In genomic region chr10:38390725-38391124, GRCh38 we compare ENCODE assay signal across 8 cellular contexts.
DNase-seq lines count a peak whose midpoint lies in the region; ATAC-seq, FAIRE-seq and TF ChIP-seq lines count a peak whose summit lies in the region.
"Not testable (repeated sequence)": the region's sequence is repeated elsewhere in the genome, so short reads cannot be mapped to it uniquely, and the experiment has no call there.

No MANE protein-coding gene starts in this region.

- not testable (repeated sequence) for H3K27me3 Mint-ChIP-seq in CD8-positive, alpha-beta memory T cell; activated CD8-positive, alpha-beta T cell treated with anti-CD3 and anti-CD28 coated beads for 36 hours; stimulated activated naive B cell treated with anti-CD40 and anti-IgM and Interleukin-4, amounts not matched to agents 10 μg/mL and 1 μg/mL and 100 μg/mL, for 72 hours

- H3K9me3 ChIP-seq in CD8-positive, alpha-beta memory T cell (ENCODE audit: low read length); H1 (ENCODE audit: insufficient read depth in 2 of 2, low read depth in 1 of 2, low read length in 1 of 2); HepG2 (ENCODE audit: low read length): not testable (repeated sequence)

- not testable (repeated sequence) for H3K4me1 ChIP-seq in CD8-positive, alpha-beta memory T cell (ENCODE audit: insufficient read depth, low read length); H1 (replicated peaks in 1 of 4; ENCODE audit: control insufficient read depth in 3 of 4, insufficient read depth in 4 of 4, low read length in 3 of 4); HepG2 (ENCODE audit: insufficient read depth, low read length)

- TF ChIP-seq RAD21 in H1 (IDR thresholded peaks at IDR 0.05 in 1 of 2, conservative IDR thresholded peaks at IDR 0.05 in 1 of 2; ENCODE audit: low read depth in 2 of 2, low read length in 2 of 2): 0 out of 4 replicates have a peak, but pooled peaks have one; percentile 8 to 11
- not testable (repeated sequence) for TF ChIP-seq RAD21 in HepG2 (CRISPR knock-in tag; IDR thresholded peaks at IDR 0.05)

- not testable (repeated sequence) for H3K9ac ChIP-seq in H1 (replicated peaks in 1 of 4; ENCODE audit: extremely low read depth in 1 of 4, low read depth in 3 of 4, low read length in 3 of 4); HepG2 (ENCODE audit: insufficient read depth, low read depth, low read length)

- ATAC-seq in GM18907 (IDR thresholded peaks at IDR 0.05; ENCODE audit: unreplicated experiment) (peak; percentile 59), HepG2 (peak; percentile 35; the same call in 1 of the 3 replicates)
- ATAC-seq in activated CD8-positive, alpha-beta T cell treated with anti-CD3 and anti-CD28 coated beads for 36 hours; stimulated activated naive B cell treated with anti-CD40 and anti-IgM and Interleukin-4, amounts not matched to agents 10 μg/mL and 1 μg/mL and 100 μg/mL, for 72 hours (replicated peaks): not testable (repeated sequence)

- not testable (repeated sequence) for H3K4me3 Mint-ChIP-seq in CD8-positive, alpha-beta memory T cell; activated CD8-positive, alpha-beta T cell treated with anti-CD3 and anti-CD28 coated beads for 36 hours
- peak overlapping the region in 1 of 2 donors; percentile 1 for H3K4me3 Mint-ChIP-seq in stimulated activated naive B cell treated with anti-CD40 and anti-IgM and Interleukin-4, amounts not matched to agents 10 μg/mL and 1 μg/mL and 100 μg/mL, for 72 hours

- not testable (repeated sequence) for H2AFZ ChIP-seq in H1 (ENCODE audit: low read length); HepG2 (ENCODE audit: low read length)

- not testable (repeated sequence) for H2BK15ac ChIP-seq in H1 (ENCODE audit: low read length)

- H3K56ac ChIP-seq in H1 (replicated peaks; ENCODE audit: insufficient read length, low read depth, low read length): not testable (repeated sequence)

- peak; percentile 47 for TF ChIP-seq CTCF in activated CD8-positive, alpha-beta T cell treated with anti-CD3 and anti-CD28 coated beads for 36 hours (IDR thresholded peaks at IDR 0.05)
- TF ChIP-seq CTCF in H1 (IDR thresholded peaks at IDR 0.05; ENCODE audit: control extremely low read depth in 1 of 3, insufficient read depth in 1 of 3, low read depth in 1 of 3, low read length in 3 of 3): not testable (repeated sequence)
- peak; percentile 23 for TF ChIP-seq CTCF in HepG2 (CRISPR knock-in tag; IDR thresholded peaks at IDR 0.05)

- H3K79me2 ChIP-seq in H1 (ENCODE audit: control insufficient read depth in 1 of 2, insufficient read depth in 2 of 2, low read length in 2 of 2); HepG2 (ENCODE audit: insufficient read depth, low read length): not testable (repeated sequence)

- H2BK20ac ChIP-seq in H1 (ENCODE audit: low read length): not testable (repeated sequence)

- not testable (repeated sequence) for H3K4me1 Mint-ChIP-seq in CD8-positive, alpha-beta memory T cell; activated CD8-positive, alpha-beta T cell treated with anti-CD3 and anti-CD28 coated beads for 36 hours (ENCODE audit: low read depth); stimulated activated naive B cell treated with anti-CD40 and anti-IgM and Interleukin-4, amounts not matched to agents 10 μg/mL and 1 μg/mL and 100 μg/mL, for 72 hours

- not testable (repeated sequence) for H3K36me3 Mint-ChIP-seq in CD8-positive, alpha-beta memory T cell; activated CD8-positive, alpha-beta T cell treated with anti-CD3 and anti-CD28 coated beads for 36 hours (ENCODE audit: low read depth); stimulated activated naive B cell treated with anti-CD40 and anti-IgM and Interleukin-4, amounts not matched to agents 10 μg/mL and 1 μg/mL and 100 μg/mL, for 72 hours

- peak overlapping the region in 2 of 8 donors; percentile 41 to 54 for H3K27ac Mint-ChIP-seq in CD8-positive, alpha-beta memory T cell
- not testable (repeated sequence) for H3K27ac Mint-ChIP-seq in activated CD8-positive, alpha-beta T cell treated with anti-CD3 and anti-CD28 coated beads for 36 hours
- peak overlapping the region; percentile 77 for H3K27ac Mint-ChIP-seq in stimulated activated naive B cell treated with anti-CD40 and anti-IgM and Interleukin-4, amounts not matched to agents 10 μg/mL and 1 μg/mL and 100 μg/mL, for 72 hours

- TF ChIP-seq EP300 in H1 (IDR thresholded peaks at IDR 0.05; ENCODE audit: borderline replicate concordance in 1 of 2, low read depth in 2 of 2, low read length in 2 of 2); HepG2 (IDR thresholded peaks at IDR 0.05; ENCODE audit: low read depth in 2 of 2, low read length in 2 of 2); HepG2 (CRISPR knock-in tag; IDR thresholded peaks at IDR 0.05; ENCODE audit: borderline replicate concordance): not testable (repeated sequence)

- H3K79me1 ChIP-seq in H1 (ENCODE audit: low read depth, low read length): not testable (repeated sequence)

- not testable (repeated sequence) for H2BK12ac ChIP-seq in H1 (ENCODE audit: low read depth, low read length)

- not testable (repeated sequence) for H2AK5ac ChIP-seq in H1 (ENCODE audit: low read depth, low read length)

- WGBS in H1 (ENCODE audit: extremely low coverage in 1 of 2, insufficient coverage in 1 of 2, insufficient read length in 1 of 2, insufficient replicate concordance in 2 of 2, low coverage in 1 of 2, low lambda C conversion rate in 2 of 2, missing lambda C conversion rate in 1 of 2), 2 experiments: 89% methylated on average over 2 of the region's 3 CpGs; no CpG with 5 or more reads in 1 of the 2 experiments
- 60% methylated on average over 3 of the region's 3 CpGs for WGBS in HepG2 (ENCODE audit: low lambda C conversion rate)

- not testable (repeated sequence) for H2BK5ac ChIP-seq in H1 (ENCODE audit: low read depth, low read length)

- not testable (repeated sequence) for H3K4ac ChIP-seq in H1 (replicated peaks; ENCODE audit: insufficient read length, low read depth, low read length)

- not testable (repeated sequence) for H3K23ac ChIP-seq in H1 (ENCODE audit: insufficient read length)

- in situ Hi-C loops in HepG2 (cut with HindIII; ENCODE audit: extremely low pct_ligation_motif_present, low pct_unique_long_range_greater_than_20kb): not testable (repeated sequence)

- H3K4me3 ChIP-seq in CD8-positive, alpha-beta memory T cell (ENCODE audit: low read length); H1 (ENCODE audit: extremely low read depth in 1 of 4, insufficient read depth in 2 of 4, low read depth in 3 of 4, low read length in 4 of 4); HepG2 (replicated peaks in 1 of 3; ENCODE audit: insufficient read depth in 1 of 3, low read depth in 2 of 3, low read length in 3 of 3): not testable (repeated sequence)

- TF ChIP-seq POLR2A in H1 (IDR thresholded peaks at IDR 0.05; ENCODE audit: control extremely low read depth in 1 of 2, low read depth in 2 of 2, low read length in 2 of 2); HepG2 (IDR thresholded peaks at IDR 0.05; ENCODE audit: insufficient read depth in 1 of 2, low read depth in 2 of 2, low read length in 2 of 2): not testable (repeated sequence)

- not testable (repeated sequence) for H3K9me3 Mint-ChIP-seq in CD8-positive, alpha-beta memory T cell; activated CD8-positive, alpha-beta T cell treated with anti-CD3 and anti-CD28 coated beads for 36 hours; stimulated activated naive B cell treated with anti-CD40 and anti-IgM and Interleukin-4, amounts not matched to agents 10 μg/mL and 1 μg/mL and 100 μg/mL, for 72 hours

- H3K14ac ChIP-seq in H1 (ENCODE audit: insufficient read length): not testable (repeated sequence)

- H2BK120ac ChIP-seq in H1 (replicated peaks; ENCODE audit: low read depth, low read length): not testable (repeated sequence)

- intact Hi-C loops in activated CD8-positive, alpha-beta T cell treated with anti-CD3 and anti-CD28 coated beads for 36 hours (cut with micrococcal nuclease); HepG2 (cut with micrococcal nuclease; ENCODE audit: unreplicated experiment): not testable (repeated sequence)

- not testable (repeated sequence) for H3K36me3 ChIP-seq in CD8-positive, alpha-beta memory T cell (ENCODE audit: insufficient read depth, low read length); H1 (ENCODE audit: control insufficient read depth in 2 of 4, insufficient read depth in 4 of 4, low read length in 3 of 4); HepG2 (replicated peaks in 1 of 2; ENCODE audit: control insufficient read depth in 1 of 2, insufficient read depth in 2 of 2, low read length in 2 of 2)

- DNase-seq in CD8-positive, alpha-beta memory T cell: peak in 3 of 5 donors; percentile 30 to 38 (median 36)
- peak; percentile 26 for DNase-seq in HT1080 (ENCODE audit: low read depth)
- peak; percentile 47 for DNase-seq in OCI-M1 (lab: John Stamatoyannopoulos, UW)
- peak; percentile 30 for DNase-seq in activated CD8-positive, alpha-beta T cell treated with anti-CD3 and anti-CD28 coated beads for 36 hours
- DNase-seq in H1 (ENCODE audit: low read depth in 1 of 2, low spot score in 2 of 2): not testable (repeated sequence)
- peak; percentile 26 for DNase-seq in HepG2 (ENCODE audit: low spot score)
- peak; percentile 11 for DNase-seq in stimulated activated naive B cell treated with anti-CD40 and anti-IgM and Interleukin-4, amounts not matched to agents 10 μg/mL and 1 μg/mL and 100 μg/mL, for 72 hours

- FAIRE-seq in H1 (lab: Jason Lieb, UNC); HepG2 (lab: Jason Lieb, UNC): not testable (repeated sequence)

- not testable (repeated sequence) for H4K5ac ChIP-seq in H1 (ENCODE audit: insufficient read length, low read depth, low read length)

- POLR2A ChIA-PET in CD8-positive, alpha-beta memory T cell (lab: Charles Lee); activated CD8-positive, alpha-beta T cell treated with anti-CD3 and anti-CD28 coated beads for 36 hours (lab: Charles Lee); H1 (lab: Charles Lee; ENCODE audit: partially characterized antibody); HepG2 (lab: Yijun Ruan, JAX): not testable (repeated sequence)

- not testable (repeated sequence) for H4K8ac ChIP-seq in H1 (ENCODE audit: extremely low read depth, insufficient read depth, low read length)

- H4K20me1 ChIP-seq in H1 (replicated peaks in 1 of 2; ENCODE audit: control insufficient read depth in 1 of 2, insufficient read depth in 2 of 2, low read length in 2 of 2); HepG2 (ENCODE audit: insufficient read depth, low read length): not testable (repeated sequence)

- not testable (repeated sequence) for H3K4me2 ChIP-seq in H1 (ENCODE audit: insufficient read depth in 1 of 2, low read depth in 2 of 2, low read length in 2 of 2); HepG2 (ENCODE audit: low read depth, low read length)

- not testable (repeated sequence) for H3K18ac ChIP-seq in H1 (ENCODE audit: extremely low read depth, low read length)

- not testable (repeated sequence) for H4K91ac ChIP-seq in H1 (replicated peaks; ENCODE audit: insufficient read length, low read length)

- H3K23me2 ChIP-seq in H1 (ENCODE audit: low read depth, low read length): not testable (repeated sequence)

- not testable (repeated sequence) for H3K27ac ChIP-seq in CD8-positive, alpha-beta memory T cell (ENCODE audit: low read depth, low read length); H1 (ENCODE audit: low read depth, low read length); HepG2 (ENCODE audit: extremely low read length, insufficient read depth, low read length)

- not testable (repeated sequence) for H3K27me3 ChIP-seq in CD8-positive, alpha-beta memory T cell (ENCODE audit: insufficient read depth, low read length, poor library complexity, severe bottlenecking); H1 (replicated peaks in 1 of 4; ENCODE audit: control insufficient read depth in 3 of 4, extremely low read depth in 1 of 4, insufficient read depth in 3 of 4, low read length in 3 of 4); HepG2 (ENCODE audit: control insufficient read depth in 1 of 2, insufficient read depth in 2 of 2, low read length in 2 of 2)

- not testable (repeated sequence) for BruUV-seq in HepG2 (replicated peaks; lab: Mats Ljungman, UMichigan)

- CTCF ChIA-PET in CD8-positive, alpha-beta memory T cell (lab: Charles Lee); activated CD8-positive, alpha-beta T cell treated with anti-CD3 and anti-CD28 coated beads for 36 hours (lab: Charles Lee); H1 (lab: Charles Lee; ENCODE audit: partially characterized antibody); HepG2 (lab: Yijun Ruan, JAX; ENCODE audit: low intra/inter-chr PET ratio, low total read pairs): not testable (repeated sequence)
